ENCODE assay signal across 21 cellular contexts in genomic region chr17:76926237-76926866, GRCh38. TPM values are rescaled to one million over a fixed set of nuclear protein-coding genes. Genes with fewer than 3 reads are reported as not detected.
A peak's percentile ranks its signal among the peaks of the same experiment; 100 is the strongest.
DNase-seq lines count a peak whose midpoint lies in the region; ATAC-seq, FAIRE-seq and TF ChIP-seq lines count a peak whose summit lies in the region.
"Had no signal": no experiment of that assay in that cellular context is flagged by ENCODE, and none has a peak within 500 bp of the region (broad histone marks: within the 10 kb centered on the region; RNA-seq: fewer than 3 reads in every experiment).

No MANE protein-coding gene starts in this region.

- H3K4me3 ChIP-seq in BLaER1: no peak overlapping the region
- no peak overlapping the region for H3K4me3 ChIP-seq in HEK293 (ENCODE audit: low read depth, low read length)
- H3K4me3 ChIP-seq in kidney (ENCODE audit: low read length in 2 of 2): no peak overlapping the region
- H3K4me3 ChIP-seq: BLaER1 treated with 17β-estradiol and CSF1 and Interleukin-3, amounts not matched to agents 10 nM and 100 nM; GM12878; HAP-1 had no signal

- H3K27me3 ChIP-seq in BLaER1: no peaks in the 10 kb centered on the region
- H3K27me3 ChIP-seq: BLaER1 treated with 17β-estradiol and CSF1 and Interleukin-3, amounts not matched to agents 10 nM and 100 nM had no signal

- TF ChIP-seq CTCF in HEK293 (tag by site-specific recombination; IDR thresholded peaks at IDR 0.05) (no peak), kidney (IDR thresholded peaks at IDR 0.05; ENCODE audit: borderline replicate concordance, extremely low read depth, insufficient read depth) (no peak)

- H3K9ac ChIP-seq in BLaER1: no peak overlapping the region
- H3K9ac ChIP-seq in kidney (ENCODE audit: low read length in 2 of 2): no peak overlapping the region
- H3K9ac ChIP-seq: BLaER1 treated with 17β-estradiol and CSF1 and Interleukin-3, amounts not matched to agents 10 nM and 100 nM had no signal

- no peaks in the 10 kb centered on the region for H3K9me3 ChIP-seq in BLaER1
- H3K9me3 ChIP-seq in HEK293 (ENCODE audit: control insufficient read depth, insufficient read depth, low read depth, low read length): no peaks in the 10 kb centered on the region
- H3K9me3 ChIP-seq in kidney (ENCODE audit: control insufficient read depth in 1 of 2, low read length in 2 of 2): no peaks in the 10 kb centered on the region
- H3K9me3 ChIP-seq: BLaER1 treated with 17β-estradiol and CSF1 and Interleukin-3, amounts not matched to agents 10 nM and 100 nM; HAP-1 had no signal

- no peak for ATAC-seq in HG02981 (IDR thresholded peaks at IDR 0.05; ENCODE audit: unreplicated experiment)
- ATAC-seq: CD8-positive, alpha-beta T cell; GM12878 had no signal

- H3K27ac ChIP-seq in BLaER1: 0 out of 2 replicates have a peak overlapping the region, but pooled peaks have one; percentile 13
- no peak overlapping the region for H3K27ac ChIP-seq in HEK293 (ENCODE audit: extremely low read depth, low read depth, low read length)
- no peak overlapping the region for H3K27ac ChIP-seq in kidney (ENCODE audit: low read depth in 2 of 2, low read length in 2 of 2)
- H3K27ac ChIP-seq: BLaER1 treated with 17β-estradiol and CSF1 and Interleukin-3, amounts not matched to agents 10 nM and 100 nM; HL-60 had no signal

- DNase-seq in kidney: peak; percentile 58
- DNase-seq in urothelium cell line (ENCODE audit: low spot score): no peak
- DNase-seq in OCI-M2 (lab: John Stamatoyannopoulos, UW; ENCODE audit: unreplicated experiment): no peak
- no peak for DNase-seq in stimulated activated CD4-positive, alpha-beta T cell treated with anti-CD3 and anti-CD28 coated beads, Interleukin-1b, Interleukin-23, amount 100 ng/mL, for 48 hours
- DNase-seq: AML-193; CD8-positive, alpha-beta T cell; DMS 273 treated with DMSO at 0.1 percent for 48 hours; DMS53; DND-41; EL; IMR-90; KBM-7 had no signal

- H3K4me1 ChIP-seq in BLaER1: peaks cover 39% of the 10 kb centered on the region
- H3K4me1 ChIP-seq in HEK293 (ENCODE audit: control insufficient read depth, insufficient read depth, low read length): no peaks in the 10 kb centered on the region
- H3K4me1 ChIP-seq in kidney (ENCODE audit: control insufficient read depth in 1 of 2, insufficient read depth in 1 of 2, low read depth in 1 of 2, low read length in 2 of 2): peaks cover 0 to 5% of the 10 kb centered on the region in 2 donors
- H3K4me1 ChIP-seq: HAP-1 had no signal

- CTCF ChIA-PET in HEK293 (lab: Yijun Ruan, JAX): interaction anchor here (0.6 to 1.5 kb wide), 2 partner anchors 11 to 130 kb away, joined by 4 read pairs; no protein-coding TSS in a partner anchor

- intact Hi-C loops in kidney (cut with DNase I): no loop called here

- FAIRE-seq in kidney (lab: Jason Lieb, UNC) (no peak), urothelium cell line (lab: Jason Lieb, UNC) (peak; percentile 69)
- FAIRE-seq: A204.1, GM12878, GM19239 had no signal

- H4K20me1 ChIP-seq in BLaER1: peaks cover 28% of the 10 kb centered on the region

- no peak overlapping the region for H3K4me2 ChIP-seq in BLaER1

- peaks cover 94% of the 10 kb centered on the region for H3K36me3 ChIP-seq in BLaER1
- H3K36me3 ChIP-seq in HEK293 (ENCODE audit: control insufficient read depth in 2 of 2, insufficient read depth in 1 of 2, low read length in 2 of 2): no peaks in the 10 kb centered on the region
- no peaks in the 10 kb centered on the region for H3K36me3 ChIP-seq in kidney (ENCODE audit: control insufficient read depth in 1 of 2, insufficient read depth in 2 of 2, low read length in 2 of 2)
- H3K36me3 ChIP-seq: HAP-1 had no signal

- POLR2A ChIA-PET in HEK293 (lab: Yijun Ruan, JAX): no interaction called here

TF ChIP-seq in HEK293, 187 proteins besides CTCF, POLR2A, EP300 and RAD21:
- TF ChIP-seq ZNF837 (tag by site-specific recombination; IDR thresholded peaks at IDR 0.05): no peak
- peak; percentile 63; the same call in 1 of the 2 replicates for TF ChIP-seq ZNF768 (tag by site-specific recombination; IDR thresholded peaks at IDR 0.05)
- TF ChIP-seq ZNF488 (tag by site-specific recombination; IDR thresholded peaks at IDR 0.05): no peak

RNA-seq across cellular contexts. Expression of gene MGAT5B, which starts 58.1 kb away (rescaled TPM):
- 2.3 TPM for total RNA-seq in kidney
- 0.56 TPM for polyA plus RNA-seq in kidney (ENCODE audit: insufficient read depth, low read depth, low replicate concordance)
- polyA plus RNA-seq: GM12878 had no signal
